ENCODE assay signal across 1 cellular context in the genomic region with DNA sequence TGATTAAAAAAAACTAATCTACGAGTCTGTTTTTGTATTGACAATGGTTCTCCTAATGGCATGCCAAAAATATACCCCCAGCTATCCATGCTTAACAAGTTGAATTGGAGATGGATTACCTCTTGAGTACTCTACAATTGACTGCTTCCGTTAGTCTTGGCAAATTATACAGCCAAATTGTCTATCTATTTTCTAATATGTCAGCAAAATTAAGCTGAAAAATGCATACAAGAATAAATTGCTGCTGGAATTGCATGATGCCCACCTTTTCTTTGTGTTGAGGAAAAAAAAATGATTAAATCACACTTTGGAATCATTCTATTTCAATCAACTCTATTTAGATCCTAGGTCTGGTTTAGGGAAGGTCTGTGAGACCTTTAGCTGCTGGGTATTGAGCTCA.
TF ChIP-seq lines count a peak whose summit lies in the region.

No MANE protein-coding gene starts in this region.

TF ChIP-seq in H1, 55 proteins besides CTCF, POLR2A, EP300 and RAD21:
- no peak for TF ChIP-seq KDM1A (IDR thresholded peaks at IDR 0.05; ENCODE audit: borderline replicate concordance, low read length)
- TF ChIP-seq HDAC2 (IDR thresholded peaks at IDR 0.05; ENCODE audit: borderline replicate concordance in 1 of 2, low read depth in 2 of 2, low read length in 2 of 2) = no peak
- TF ChIP-seq TAF1 (IDR thresholded peaks at IDR 0.05; ENCODE audit: low read depth, low read length) = no peak
- TF ChIP-seq RNF2 (IDR thresholded peaks at IDR 0.05; ENCODE audit: borderline replicate concordance, low read depth, low read length, missing control alignments, poor library complexity, severe bottlenecking) = no peak
- TF ChIP-seq CEBPB (IDR thresholded peaks at IDR 0.05; ENCODE audit: low read depth, low read length) = no peak
- TF ChIP-seq ASH2L (IDR thresholded peaks at IDR 0.05; ENCODE audit: low read length) = no peak
- TF ChIP-seq GTF2F1 (IDR thresholded peaks at IDR 0.05; ENCODE audit: borderline replicate concordance, low read depth, low read length) = no peak
- no peak for TF ChIP-seq BRCA1 (IDR thresholded peaks at IDR 0.05; ENCODE audit: low read depth, low read length)
- TF ChIP-seq ZNF274 (IDR thresholded peaks at IDR 0.05; ENCODE audit: borderline replicate concordance, extremely low read depth, low read length) = no peak
- TF ChIP-seq SIN3A (conservative IDR thresholded peaks at IDR 0.05 in 1 of 2, IDR thresholded peaks at IDR 0.05 in 1 of 2; ENCODE audit: low read depth in 1 of 2, low read length in 2 of 2) = no peak
- no peak for TF ChIP-seq TBP (IDR thresholded peaks at IDR 0.05; ENCODE audit: low read depth, low read length)
- no peak for TF ChIP-seq RBBP5 (IDR thresholded peaks at IDR 0.05; ENCODE audit: borderline replicate concordance, low read depth, low read length)
- TF ChIP-seq, protein P1, sequence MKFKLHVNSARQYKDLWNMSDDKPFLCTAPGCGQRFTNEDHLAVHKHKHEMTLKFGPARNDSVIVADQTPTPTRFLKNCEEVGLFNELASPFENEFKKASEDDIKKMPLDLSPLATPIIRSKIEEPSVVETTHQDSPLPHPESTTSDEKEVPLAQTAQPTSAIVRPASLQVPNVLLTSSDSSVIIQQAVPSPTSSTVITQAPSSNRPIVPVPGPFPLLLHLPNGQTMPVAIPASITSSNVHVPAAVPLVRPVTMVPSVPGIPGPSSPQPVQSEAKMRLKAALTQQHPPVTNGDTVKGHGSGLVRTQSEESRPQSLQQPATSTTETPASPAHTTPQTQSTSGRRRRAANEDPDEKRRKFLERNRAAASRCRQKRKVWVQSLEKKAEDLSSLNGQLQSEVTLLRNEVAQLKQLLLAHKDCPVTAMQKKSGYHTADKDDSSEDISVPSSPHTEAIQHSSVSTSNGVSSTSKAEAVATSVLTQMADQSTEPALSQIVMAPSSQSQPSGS (IDR thresholded peaks at IDR 0.05; ENCODE audit: low read length) = no peak
- TF ChIP-seq USF2 (IDR thresholded peaks at IDR 0.05; ENCODE audit: low read length) = no peak
- TF ChIP-seq CHD2 (IDR thresholded peaks at IDR 0.05; ENCODE audit: low read length) = no peak
- no peak for TF ChIP-seq ATF3 (IDR thresholded peaks at IDR 0.05; ENCODE audit: insufficient read depth, low read depth, low read length)
TF ChIP-seq in H1: peak in this region for 0.
